16 cellular contexts compared by ENCODE assay signal in genomic region chr22:29288837-29289236, GRCh38. TPM values are rescaled to one million over a fixed set of nuclear protein-coding genes. Genes with fewer than 3 reads are reported as not detected.
"Had no signal": no experiment of that assay in that cellular context is flagged by ENCODE, and none has a peak within 500 bp of the region (broad histone marks: within the 10 kb centered on the region; RNA-seq: fewer than 3 reads in every experiment).

No MANE protein-coding gene starts in this region.

- H3K9me3 Mint-ChIP-seq: activated T-helper 2 cell treated with anti-CD3 and anti-CD28 coated beads, Interferon-gamma antibody, Interleukin-2, Interleukin-4, amounts not matched to agents 10 μg/mL and 5 μg/mL and 100 μg/mL, durations not matched to agents 14 hours and 24 hours and 36 hours; neural crest cell; stimulated activated naive CD8-positive, alpha-beta T cell treated with anti-CD3 and anti-CD28 coated beads, Interleukin-15, Interleukin-2, amounts not matched to agents 100 ng/mL and 50 ng/mL, for 24 hours had no signal

- H3K27me3 Mint-ChIP-seq: stimulated activated naive CD8-positive, alpha-beta T cell treated with anti-CD3 and anti-CD28 coated beads, Interleukin-15, Interleukin-2, amounts not matched to agents 100 ng/mL and 50 ng/mL, for 24 hours had no signal

- ATAC-seq: heart left ventricle, left lung had no signal

- H3K27ac ChIP-seq: ascending aorta, heart left ventricle, left lung, testis had no signal

- H3K4me3 Mint-ChIP-seq: neural crest cell; stimulated activated naive CD8-positive, alpha-beta T cell treated with anti-CD3 and anti-CD28 coated beads, Interleukin-15, Interleukin-2, amounts not matched to agents 100 ng/mL and 50 ng/mL, for 24 hours had no signal

- H3K27me3 ChIP-seq: ascending aorta, heart left ventricle, left lung, testis had no signal

- H3K4me3 ChIP-seq: ascending aorta, heart left ventricle, left lung, testis had no signal

- H3K4me2 ChIP-seq: SK-N-SH had no signal

- H3K27ac Mint-ChIP-seq: activated T-helper 2 cell treated with anti-CD3 and anti-CD28 coated beads, Interferon-gamma antibody, Interleukin-2, Interleukin-4, amounts not matched to agents 10 μg/mL and 5 μg/mL and 100 μg/mL, durations not matched to agents 14 hours and 24 hours and 36 hours had no signal

- H3K4me1 ChIP-seq: ascending aorta, left lung, testis had no signal

- DNase-seq: activated CD4-positive, alpha-beta T cell treated with anti-CD3 and anti-CD28 coated beads, Interleukin-2, amount 50 U/mL, for 4 hours; activated CD8-positive, alpha-beta memory T cell treated with anti-CD3 and anti-CD28 coated beads, Interleukin-2, amount 50 U/mL, for 4 hours; foreskin melanocyte; heart left ventricle; left lung; mesenchymal stem cell; SK-N-SH; stimulated activated CD4-positive, alpha-beta T cell treated with anti-CD3 and anti-CD28 coated beads, Interleukin-12 subunit alpha, Interleukin-12 subunit beta, amount 100 ng/mL, for 4 hours; T-helper 1 cell; testis had no signal

- H3K9ac ChIP-seq: SK-N-SH had no signal

- H3K9me3 ChIP-seq: ascending aorta, heart left ventricle, left lung, SK-N-SH, testis had no signal

RNA-seq across cellular contexts. Expression of gene RASL10A, which starts 26.7 kb away (rescaled TPM):
- total RNA-seq: ascending aorta, bronchial epithelial cell, osteocyte had no signal
